Comparison of ENCODE assay signal across 12 cellular contexts in genomic region chr16:31456988-31457360, GRCh38. TPM values are rescaled to one million over a fixed set of nuclear protein-coding genes. Genes with fewer than 3 reads are reported as not detected.
DNase-seq lines count a peak whose midpoint lies in the region; ATAC-seq, FAIRE-seq and TF ChIP-seq lines count a peak whose summit lies in the region.
"Had no signal": no experiment of that assay in that cellular context is flagged by ENCODE, and none has a peak within 500 bp of the region (broad histone marks: within the 10 kb centered on the region; RNA-seq: fewer than 3 reads in every experiment).

No MANE protein-coding gene starts in this region.

- peaks cover 5% of the 10 kb centered on the region for H3K36me3 Mint-ChIP-seq in CD4-positive, CD25-positive, alpha-beta regulatory T cell
- peaks cover 21% of the 10 kb centered on the region; the same call in 2 of the 3 replicates for H3K36me3 Mint-ChIP-seq in GM23338 (ENCODE audit: low read depth)
- no peaks in the 10 kb centered on the region for H3K36me3 Mint-ChIP-seq in naive thymus-derived CD8-positive, alpha-beta T cell
- no peaks in the 10 kb centered on the region for H3K36me3 Mint-ChIP-seq in endothelial cell (ENCODE audit: low read depth, unreplicated experiment)

- H3K36me3 ChIP-seq in CD4-positive, CD25-positive, alpha-beta regulatory T cell (ENCODE audit: control insufficient read depth, insufficient read depth, low read length) = no peaks in the 10 kb centered on the region
- H3K36me3 ChIP-seq in GM23338 (ENCODE audit: insufficient read depth) = no peaks in the 10 kb centered on the region
- H3K36me3 ChIP-seq in adipocyte (ENCODE audit: control insufficient read depth, insufficient read depth, low read length, severe bottlenecking) = peaks cover 2% of the 10 kb centered on the region
- H3K36me3 ChIP-seq: colonic mucosa had no signal

- H2AFZ ChIP-seq in GM23338 = no peak overlapping the region

- peak overlapping the region; percentile 94 to 99 (median 96) for H3K4me3 Mint-ChIP-seq in CD4-positive, CD25-positive, alpha-beta regulatory T cell
- H3K4me3 Mint-ChIP-seq in GM23338 = peak overlapping the region; percentile 87; the same call in 1 of the 3 replicates
- peak overlapping the region in 9 of 10 donors; percentile 36 to 97 (median 93) for H3K4me3 Mint-ChIP-seq in naive thymus-derived CD8-positive, alpha-beta T cell
- H3K4me3 Mint-ChIP-seq in endothelial cell (ENCODE audit: unreplicated experiment) = no peak overlapping the region

- peaks cover 19% of the 10 kb centered on the region for H4K20me1 ChIP-seq in GM23338 (replicated peaks; ENCODE audit: insufficient read depth)

- H3K4me1 Mint-ChIP-seq in CD4-positive, CD25-positive, alpha-beta regulatory T cell = peaks cover 18 to 64% (median 45%) of the 10 kb centered on the region in 4 donors
- H3K4me1 Mint-ChIP-seq in GM23338 = peaks cover 40% of the 10 kb centered on the region
- H3K4me1 Mint-ChIP-seq in naive thymus-derived CD8-positive, alpha-beta T cell = peaks cover 19 to 65% (median 51%) of the 10 kb centered on the region in 4 donors
- H3K4me1 Mint-ChIP-seq in endothelial cell (ENCODE audit: unreplicated experiment) = peaks cover 30% of the 10 kb centered on the region

- TF ChIP-seq CTCF in GM23338 (conservative IDR thresholded peaks at IDR 0.05; ENCODE audit: low read depth in 2 of 2) (no peak), endothelial cell (IDR thresholded peaks at IDR 0.05; ENCODE audit: unreplicated experiment) (no peak)

- no peak for ATAC-seq in CD4-positive, CD25-positive, alpha-beta regulatory T cell (ENCODE audit: low read depth in 2 of 2)
- no peak for ATAC-seq in GM23338
- no peak for ATAC-seq in naive thymus-derived CD8-positive, alpha-beta T cell
- no peak for ATAC-seq in HG03469 (IDR thresholded peaks at IDR 0.05; ENCODE audit: unreplicated experiment)
- no peak for ATAC-seq in HG02938 (IDR thresholded peaks at IDR 0.05; ENCODE audit: unreplicated experiment)

- peak overlapping the region; percentile 99 for H3K9ac ChIP-seq in adipocyte (ENCODE audit: low read length)

- FAIRE-seq in GM19239 (lab: Jason Lieb, UNC) = no peak

- no peaks in the 10 kb centered on the region for H3K9me2 ChIP-seq in GM23338 (ENCODE audit: insufficient read depth)

- peak overlapping the region in 2 of 3 donors; percentile 59 to 99 for H3K27ac Mint-ChIP-seq in CD4-positive, CD25-positive, alpha-beta regulatory T cell
- H3K27ac Mint-ChIP-seq in GM23338 (no peak overlapping the region), endothelial cell (ENCODE audit: unreplicated experiment) (no peak overlapping the region)
- peak overlapping the region in 8 of 10 donors; percentile 44 to 96 (median 66) for H3K27ac Mint-ChIP-seq in naive thymus-derived CD8-positive, alpha-beta T cell

- peaks cover 52% of the 10 kb centered on the region for H3K4me1 ChIP-seq in CD4-positive, CD25-positive, alpha-beta regulatory T cell (ENCODE audit: control insufficient read depth, insufficient read depth, low read length, poor library complexity, severe bottlenecking)
- H3K4me1 ChIP-seq in GM23338 (ENCODE audit: insufficient read depth) (peaks cover 41% of the 10 kb centered on the region), adipocyte (ENCODE audit: control insufficient read depth, insufficient read depth, low read length) (peaks cover 63% of the 10 kb centered on the region)

- no peaks in the 10 kb centered on the region for H3K9me3 Mint-ChIP-seq in CD4-positive, CD25-positive, alpha-beta regulatory T cell
- H3K9me3 Mint-ChIP-seq in GM23338 (peaks cover 4% of the 10 kb centered on the region; the same call in 2 of the 3 replicates), endothelial cell (ENCODE audit: unreplicated experiment) (no peaks in the 10 kb centered on the region)
- peaks cover 0 to 1% (median 0%) of the 10 kb centered on the region in 9 donors for H3K9me3 Mint-ChIP-seq in naive thymus-derived CD8-positive, alpha-beta T cell

- H3K4me2 ChIP-seq in GM23338 = peak overlapping the region; percentile 99

- peak overlapping the region; percentile 33 for H3K27ac ChIP-seq in CD4-positive, CD25-positive, alpha-beta regulatory T cell (ENCODE audit: insufficient read depth, low read length, poor library complexity, severe bottlenecking)
- H3K27ac ChIP-seq in GM23338 (ENCODE audit: low read depth) = no peak overlapping the region
- H3K27ac ChIP-seq: colonic mucosa had no signal

- no peaks in the 10 kb centered on the region for H3K27me3 Mint-ChIP-seq in CD4-positive, CD25-positive, alpha-beta regulatory T cell
- H3K27me3 Mint-ChIP-seq in GM23338 (ENCODE audit: insufficient read depth, low read depth, poor library complexity) = peaks cover 12% of the 10 kb centered on the region
- H3K27me3 Mint-ChIP-seq in naive thymus-derived CD8-positive, alpha-beta T cell = no peaks in the 10 kb centered on the region
- H3K27me3 Mint-ChIP-seq in endothelial cell (ENCODE audit: unreplicated experiment) = peaks cover 16% of the 10 kb centered on the region

- no peaks in the 10 kb centered on the region for H3K27me3 ChIP-seq in CD4-positive, CD25-positive, alpha-beta regulatory T cell (ENCODE audit: control insufficient read depth, insufficient read depth, low read length)
- H3K27me3 ChIP-seq in GM23338 (ENCODE audit: insufficient read depth) (no peaks in the 10 kb centered on the region), adipocyte (replicated peaks; ENCODE audit: control insufficient read depth, insufficient read depth, low read length) (no peaks in the 10 kb centered on the region)
- H3K27me3 ChIP-seq: colonic mucosa had no signal

- peak overlapping the region; percentile 37 for H3K4me3 ChIP-seq in CD4-positive, CD25-positive, alpha-beta regulatory T cell (ENCODE audit: low read depth, low read length)
- H3K4me3 ChIP-seq in GM23338 = no peak overlapping the region
- H3K4me3 ChIP-seq in adipocyte (ENCODE audit: low read length) = peak overlapping the region; percentile 92

- peaks cover 26% of the 10 kb centered on the region for H3K79me2 ChIP-seq in GM23338 (replicated peaks; ENCODE audit: insufficient read depth)

- H3K9me3 ChIP-seq in CD4-positive, CD25-positive, alpha-beta regulatory T cell (ENCODE audit: control insufficient read depth in 2 of 2, low read length in 2 of 2) = no peaks in the 10 kb centered on the region
- H3K9me3 ChIP-seq in adipocyte (ENCODE audit: control insufficient read depth, low read length) = no peaks in the 10 kb centered on the region
- H3K9me3 ChIP-seq: colonic mucosa had no signal

- DNase-seq in CD4-positive, CD25-positive, alpha-beta regulatory T cell = no peak
- DNase-seq in GM23338 (ENCODE audit: low spot score) = no peak
- DNase-seq in adipocyte (ENCODE audit: low read depth) = no peak
- no peak for DNase-seq in naive thymus-derived CD8-positive, alpha-beta T cell
- DNase-seq in GM19239 (ENCODE audit: insufficient read length, low spot score) = no peak
- DNase-seq in endothelial cell (ENCODE audit: low spot score) = no peak
- DNase-seq: activated CD8-positive, alpha-beta memory T cell treated with anti-CD3 and anti-CD28 coated beads, Interleukin-2, amount 50 U/mL, for 4 hours; colonic mucosa had no signal

- peaks cover 8% of the 10 kb centered on the region; the same call in 1 of the 2 replicates for H3F3A ChIP-seq in GM23338 (replicated peaks; ENCODE audit: low read depth)

- POLR2A ChIA-PET in naive thymus-derived CD8-positive, alpha-beta T cell (lab: Charles Lee) = interaction anchor here (2.0 to 4.1 kb wide), 6 partner anchors 13 to 416 kb away, joined by 5 to 25 read pairs (median 12); partner anchors contain the start of genes PYCARD, RUSF1 and ZNF267

RNA-seq across cellular contexts. Expression of gene ARMC5, which starts 2.3 kb away (rescaled TPM):
- 11.4 TPM for total RNA-seq in CD4-positive, CD25-positive, alpha-beta regulatory T cell
- 1 to 10 TPM; 4.0 to 5.9 (median 5.6) TPM for polyA plus RNA-seq in CD4-positive, CD25-positive, alpha-beta regulatory T cell
- total RNA-seq in GM23338 (2014; rRNA removed; shearing (Covaris generic)) = 10.2 and 11.3 TPM in 2 replicates
- 5.9 and 7.5 TPM in 2 replicates for polyA plus RNA-seq in GM23338 (2016; fragmentation: Nextera tagmentation; extraction: Ambion mirVana)
- 10 to 100 TPM; 11.1 to 12.0 TPM for total RNA-seq in naive thymus-derived CD8-positive, alpha-beta T cell
- polyA plus RNA-seq in naive thymus-derived CD8-positive, alpha-beta T cell = 1 to 10 TPM; 6.2 to 9.8 (median 8.0) TPM
- 15.9 TPM for total RNA-seq in endothelial cell (ENCODE audit: unreplicated experiment)

RNA-seq across cellular contexts. Expression of gene ZNF843, which starts 14.4 kb away (rescaled TPM):
- total RNA-seq in CD4-positive, CD25-positive, alpha-beta regulatory T cell = 0.12 TPM
- polyA plus RNA-seq in CD4-positive, CD25-positive, alpha-beta regulatory T cell = under 1 TPM in 2 of 4 donors, not detected in 2; 0.06 to 0.09 TPM
- 0.35 TPM in 1 of 2 replicates, not detected in the other for total RNA-seq in GM23338 (2014; rRNA removed; shearing (Covaris generic))
- polyA plus RNA-seq in GM23338 (2016; fragmentation: Nextera tagmentation; extraction: Ambion mirVana) = not detected in 2 replicates
- under 1 TPM; 0.38 to 0.49 TPM for total RNA-seq in naive thymus-derived CD8-positive, alpha-beta T cell
- under 1 TPM in 2 of 3 donors, not detected in 1; 0.03 to 0.21 TPM for polyA plus RNA-seq in naive thymus-derived CD8-positive, alpha-beta T cell
- total RNA-seq in endothelial cell (ENCODE audit: unreplicated experiment) = 2.5 TPM

RNA-seq across cellular contexts. Expression of gene TGFB1I1, which starts 15.0 kb away (rescaled TPM):
- 1.6 TPM for total RNA-seq in CD4-positive, CD25-positive, alpha-beta regulatory T cell
- 1 to 10 TPM in 2 of 4 donors, under 1 TPM in 2; 0.33 to 5.0 (median 1.5) TPM for polyA plus RNA-seq in CD4-positive, CD25-positive, alpha-beta regulatory T cell
- 4.1 and 4.2 TPM in 2 replicates for total RNA-seq in GM23338 (2014; rRNA removed; shearing (Covaris generic))
- polyA plus RNA-seq in GM23338 (2016; fragmentation: Nextera tagmentation; extraction: Ambion mirVana) = 3.7 and 4.2 TPM in 2 replicates
- total RNA-seq in naive thymus-derived CD8-positive, alpha-beta T cell = under 1 TPM; 0.58 to 0.68 TPM
- under 1 TPM; 0.08 to 0.22 (median 0.20) TPM for polyA plus RNA-seq in naive thymus-derived CD8-positive, alpha-beta T cell
- 42.5 TPM for total RNA-seq in endothelial cell (ENCODE audit: unreplicated experiment)

RNA-seq across cellular contexts. Expression of gene SLC5A2, which starts 25.9 kb away (rescaled TPM):
- 3.8 TPM for total RNA-seq in CD4-positive, CD25-positive, alpha-beta regulatory T cell
- 1 to 10 TPM in 3 of 4 donors, under 1 TPM in 1; 0.76 to 2.2 (median 1.4) TPM for polyA plus RNA-seq in CD4-positive, CD25-positive, alpha-beta regulatory T cell
- 0.66 and 0.76 TPM in 2 replicates for total RNA-seq in GM23338 (2014; rRNA removed; shearing (Covaris generic))
- 3.6 and 7.3 TPM in 2 replicates for polyA plus RNA-seq in GM23338 (2016; fragmentation: Nextera tagmentation; extraction: Ambion mirVana)
- total RNA-seq in naive thymus-derived CD8-positive, alpha-beta T cell = 1 to 10 TPM; 3.5 to 4.7 TPM
- polyA plus RNA-seq in naive thymus-derived CD8-positive, alpha-beta T cell = 1 to 10 TPM; 2.3 to 2.5 (median 2.5) TPM
- not detected for total RNA-seq in endothelial cell (ENCODE audit: unreplicated experiment)
- total RNA-seq: omental fat pad had no signal

RNA-seq across cellular contexts. Expression of gene COX6A2, which starts 28.8 kb away (rescaled TPM):
- total RNA-seq in CD4-positive, CD25-positive, alpha-beta regulatory T cell = not detected
- not detected for polyA plus RNA-seq in CD4-positive, CD25-positive, alpha-beta regulatory T cell
- not detected in 2 replicates for total RNA-seq in GM23338 (2014; rRNA removed; shearing (Covaris generic))
- polyA plus RNA-seq in GM23338 (2016; fragmentation: Nextera tagmentation; extraction: Ambion mirVana) = 4.7 and 6.0 TPM in 2 replicates
- total RNA-seq in naive thymus-derived CD8-positive, alpha-beta T cell = not detected
- polyA plus RNA-seq in naive thymus-derived CD8-positive, alpha-beta T cell = not detected
- total RNA-seq in endothelial cell (ENCODE audit: unreplicated experiment) = not detected
- total RNA-seq: colonic mucosa, omental fat pad, SK-MEL-5 had no signal

Comparison
In these comparisons a context has a peak if more than half of its experiments do, and no peak if none do; other contexts are left out.
1. H3K27ac Mint-ChIP-seq: peak in CD4-positive, CD25-positive, alpha-beta regulatory T cell (2 of 3) and naive thymus-derived CD8-positive, alpha-beta T cell (8 of 10); none in GM23338 (single experiment) and endothelial cell (single experiment).